In genomic region chr14:60165547-60165876, GRCh38 we compare ENCODE assay signal across 8 cellular contexts. TPM values are rescaled to one million over a fixed set of nuclear protein-coding genes. Genes with fewer than 3 reads are reported as not detected.
A peak's percentile ranks its signal among the peaks of the same experiment; 100 is the strongest.
DNase-seq lines count a peak whose midpoint lies in the region; ATAC-seq and TF ChIP-seq lines count a peak whose summit lies in the region.

No MANE protein-coding gene starts in this region.

- H3K36me3 Mint-ChIP-seq in CD14-positive monocyte, result peaks cover 0 to 6% of the 10 kb centered on the region in 2 donors

- H3K9me3 Mint-ChIP-seq in CD14-positive monocyte, result no peaks in the 10 kb centered on the region

- TF ChIP-seq CTCF in CD14-positive monocyte (IDR thresholded peaks at IDR 0.05) (no peak), RWPE2 (IDR thresholded peaks at IDR 0.05; ENCODE audit: poor library complexity, severe bottlenecking) (peak; percentile 63), fibroblast of the aortic adventitia (IDR thresholded peaks at IDR 0.05; ENCODE audit: insufficient read depth, low read length) (no peak), lower leg skin (IDR thresholded peaks at IDR 0.05) (no peak)

- H3K9me3 ChIP-seq in RWPE2 (ENCODE audit: severe bottlenecking), result no peaks in the 10 kb centered on the region
- no peaks in the 10 kb centered on the region for H3K9me3 ChIP-seq in skeletal muscle tissue (ENCODE audit: control insufficient read depth in 3 of 3, low read length in 3 of 3)

- H3K4me3 ChIP-seq in RWPE2 (ENCODE audit: severe bottlenecking) (peak overlapping the region; percentile 60), fibroblast of the aortic adventitia (ENCODE audit: low read depth, low read length) (peak overlapping the region; percentile 92), skeletal muscle tissue (ENCODE audit: low read length in 3 of 3) (peak overlapping the region; percentile 76 to 98 (median 96)), lower leg skin (ENCODE audit: low read depth, poor library complexity, severe bottlenecking) (no peak overlapping the region)

- no peak for DNase-seq in CD14-positive monocyte (ENCODE audit: low spot score)
- DNase-seq in RWPE2 (ENCODE audit: low spot score), result no peak
- no peak for DNase-seq in fibroblast of the aortic adventitia (ENCODE audit: low read depth)
- DNase-seq in lower leg skin (ENCODE audit: low spot score in 2 of 2), result no peak
- no peak for DNase-seq in NCI-H774 (lab: John Stamatoyannopoulos, UW)
- no peak for DNase-seq in stimulated activated CD4-positive, alpha-beta T cell treated with anti-CD3 and anti-CD28 coated beads, Interleukin-1b, Interleukin-23, amount 100 ng/mL, for 48 hours

- H3K27ac ChIP-seq in RWPE2 (ENCODE audit: poor library complexity, severe bottlenecking) (peak overlapping the region; percentile 81), skeletal muscle tissue (ENCODE audit: low read depth, low read length) (peak overlapping the region; percentile 99)

- peaks cover 15% of the 10 kb centered on the region; the same call in 1 of the 2 replicates for H3K36me3 ChIP-seq in RWPE2 (ENCODE audit: low read depth)
- H3K36me3 ChIP-seq in skeletal muscle tissue (ENCODE audit: control insufficient read depth in 3 of 3, insufficient read depth in 3 of 3, low read length in 3 of 3), result peaks cover 0 to 2% (median 0%) of the 10 kb centered on the region in 3 donors

- TF ChIP-seq POLR2A in lower leg skin (IDR thresholded peaks at IDR 0.05), result no peak

- peaks cover 18% of the 10 kb centered on the region for H3K4me1 ChIP-seq in RWPE2 (ENCODE audit: insufficient read depth, poor library complexity, severe bottlenecking)
- H3K4me1 ChIP-seq in skeletal muscle tissue (ENCODE audit: control insufficient read depth in 3 of 3, insufficient read depth in 3 of 3, low read length in 3 of 3), result peaks cover 20 to 39% (median 20%) of the 10 kb centered on the region in 3 donors

- peak overlapping the region; percentile 43 to 59 for H3K4me3 Mint-ChIP-seq in CD14-positive monocyte

- 9% methylated on average over 4 of the region's 4 CpGs for WGBS in lower leg skin, 2 donors

- peak overlapping the region; percentile 98 to 99 (median 99) for H3K9ac ChIP-seq in skeletal muscle tissue (ENCODE audit: low read depth in 1 of 3, low read length in 3 of 3)

- H3K27me3 ChIP-seq in RWPE2 (ENCODE audit: insufficient read depth, poor library complexity, severe bottlenecking) (no peaks in the 10 kb centered on the region), skeletal muscle tissue (ENCODE audit: control insufficient read depth in 3 of 3, insufficient read depth in 3 of 3, low read length in 3 of 3) (no peaks in the 10 kb centered on the region)

- peak; percentile 6 for ATAC-seq in GM21717 (IDR thresholded peaks at IDR 0.05; ENCODE audit: unreplicated experiment)
- ATAC-seq in RWPE2 (ENCODE audit: low read depth), result no peak

- intact Hi-C loops in CD14-positive monocyte (cut with micrococcal nuclease), result loop anchor here in 1 of 2 donors (10.0 kb wide), 1 partner anchor 79 kb away; the partner anchor contains the start of gene PPM1A
- intact Hi-C loops in lower leg skin (cut with DNase I; ENCODE audit: low total_unique reads), result no loop called here

- H3K27me3 Mint-ChIP-seq in CD14-positive monocyte (ENCODE audit: low read depth in 3 of 3), result peaks cover 0 to 4% (median 0%) of the 10 kb centered on the region in 3 donors

- H3K27ac Mint-ChIP-seq in CD14-positive monocyte, result peak overlapping the region in 5 of 7 donors; percentile 78 to 95 (median 83)

- H3K4me1 Mint-ChIP-seq in CD14-positive monocyte, result peaks cover 41% of the 10 kb centered on the region

RNA-seq across cellular contexts. Expression of gene DHRS7, which starts 0.3 kb away (rescaled TPM):
- polyA plus RNA-seq in CD14-positive monocyte, result 100 to 1,000 TPM; 218 to 223 TPM
- total RNA-seq in fibroblast of the aortic adventitia (ENCODE audit: low replicate concordance) (37.5 and 128 TPM in 2 replicates), skeletal muscle tissue (139 TPM), lower leg skin (100 to 1,000 TPM in 1 of 4 donors, 10 to 100 TPM in 3; 52.1 to 102 (median 75.7) TPM)
